Comparison of ENCODE assay signal across 1 cellular context in the genomic region with DNA sequence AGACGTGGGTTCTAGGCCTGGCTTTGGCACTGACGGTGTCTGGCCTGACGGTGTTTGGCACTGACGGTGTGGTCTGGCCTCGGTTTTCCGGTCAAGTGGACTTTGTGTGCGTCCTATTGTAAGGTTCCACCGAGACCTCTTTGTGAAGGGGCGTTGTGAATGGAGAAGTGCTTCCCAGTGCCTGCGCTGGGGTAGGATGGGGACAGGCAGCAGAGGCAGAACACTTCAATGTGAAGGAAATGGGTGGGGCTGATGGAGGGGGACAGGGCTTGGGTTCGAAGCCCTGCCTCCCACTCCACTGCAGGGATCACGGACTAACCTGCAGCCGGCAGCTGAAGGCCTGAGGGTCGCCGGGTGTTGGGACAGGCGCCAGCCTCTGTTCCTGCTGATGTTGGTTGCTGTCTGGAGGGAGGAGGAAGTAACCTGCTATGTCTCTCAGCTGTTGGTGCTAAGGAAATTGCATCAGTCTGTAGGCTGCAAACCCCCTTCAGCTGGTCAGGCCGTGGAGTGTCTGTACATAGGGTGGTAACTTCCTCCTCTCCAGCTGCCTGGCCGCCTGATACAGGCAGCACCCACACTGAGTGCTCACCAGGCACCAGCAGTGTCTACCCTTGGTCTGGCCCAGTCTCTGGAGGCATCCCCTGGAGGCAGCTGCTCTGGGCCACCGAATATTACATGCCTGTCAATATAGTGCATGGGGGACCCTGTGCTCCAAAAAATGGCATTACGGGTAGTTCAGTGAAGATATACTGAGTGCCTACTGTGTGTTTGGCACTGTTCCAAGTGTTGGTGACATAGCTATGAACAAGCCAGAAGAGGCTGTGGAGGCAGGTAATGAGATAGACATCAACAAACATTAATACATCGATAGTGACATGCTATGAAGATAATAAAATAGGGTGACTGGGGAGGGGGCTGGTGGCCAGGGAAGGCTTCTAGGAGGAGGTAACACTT.
TF ChIP-seq lines count a peak whose summit lies in the region.

No MANE protein-coding gene starts in this region.

TF ChIP-seq in K562, 482 proteins besides CTCF, POLR2A, EP300 and RAD21 (continued from another document and continues in another):
- TF ChIP-seq, protein P1, sequence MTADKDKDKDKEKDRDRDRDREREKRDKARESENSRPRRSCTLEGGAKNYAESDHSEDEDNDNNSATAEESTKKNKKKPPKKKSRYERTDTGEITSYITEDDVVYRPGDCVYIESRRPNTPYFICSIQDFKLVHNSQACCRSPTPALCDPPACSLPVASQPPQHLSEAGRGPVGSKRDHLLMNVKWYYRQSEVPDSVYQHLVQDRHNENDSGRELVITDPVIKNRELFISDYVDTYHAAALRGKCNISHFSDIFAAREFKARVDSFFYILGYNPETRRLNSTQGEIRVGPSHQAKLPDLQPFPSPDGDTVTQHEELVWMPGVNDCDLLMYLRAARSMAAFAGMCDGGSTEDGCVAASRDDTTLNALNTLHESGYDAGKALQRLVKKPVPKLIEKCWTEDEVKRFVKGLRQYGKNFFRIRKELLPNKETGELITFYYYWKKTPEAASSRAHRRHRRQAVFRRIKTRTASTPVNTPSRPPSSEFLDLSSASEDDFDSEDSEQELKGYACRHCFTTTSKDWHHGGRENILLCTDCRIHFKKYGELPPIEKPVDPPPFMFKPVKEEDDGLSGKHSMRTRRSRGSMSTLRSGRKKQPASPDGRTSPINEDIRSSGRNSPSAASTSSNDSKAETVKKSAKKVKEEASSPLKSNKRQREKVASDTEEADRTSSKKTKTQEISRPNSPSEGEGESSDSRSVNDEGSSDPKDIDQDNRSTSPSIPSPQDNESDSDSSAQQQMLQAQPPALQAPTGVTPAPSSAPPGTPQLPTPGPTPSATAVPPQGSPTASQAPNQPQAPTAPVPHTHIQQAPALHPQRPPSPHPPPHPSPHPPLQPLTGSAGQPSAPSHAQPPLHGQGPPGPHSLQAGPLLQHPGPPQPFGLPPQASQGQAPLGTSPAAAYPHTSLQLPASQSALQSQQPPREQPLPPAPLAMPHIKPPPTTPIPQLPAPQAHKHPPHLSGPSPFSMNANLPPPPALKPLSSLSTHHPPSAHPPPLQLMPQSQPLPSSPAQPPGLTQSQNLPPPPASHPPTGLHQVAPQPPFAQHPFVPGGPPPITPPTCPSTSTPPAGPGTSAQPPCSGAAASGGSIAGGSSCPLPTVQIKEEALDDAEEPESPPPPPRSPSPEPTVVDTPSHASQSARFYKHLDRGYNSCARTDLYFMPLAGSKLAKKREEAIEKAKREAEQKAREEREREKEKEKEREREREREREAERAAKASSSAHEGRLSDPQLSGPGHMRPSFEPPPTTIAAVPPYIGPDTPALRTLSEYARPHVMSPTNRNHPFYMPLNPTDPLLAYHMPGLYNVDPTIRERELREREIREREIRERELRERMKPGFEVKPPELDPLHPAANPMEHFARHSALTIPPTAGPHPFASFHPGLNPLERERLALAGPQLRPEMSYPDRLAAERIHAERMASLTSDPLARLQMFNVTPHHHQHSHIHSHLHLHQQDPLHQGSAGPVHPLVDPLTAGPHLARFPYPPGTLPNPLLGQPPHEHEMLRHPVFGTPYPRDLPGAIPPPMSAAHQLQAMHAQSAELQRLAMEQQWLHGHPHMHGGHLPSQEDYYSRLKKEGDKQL (CRISPR knock-in tag; IDR thresholded peaks at IDR 0.05; ENCODE audit: borderline replicate concordance): no peak
- TF ChIP-seq MAFG (tag; conservative IDR thresholded peaks at IDR 0.05): no peak
- no peak for TF ChIP-seq NUFIP1 (IDR thresholded peaks at IDR 0.05; ENCODE audit: partially characterized antibody)
- TF ChIP-seq, protein P2, sequence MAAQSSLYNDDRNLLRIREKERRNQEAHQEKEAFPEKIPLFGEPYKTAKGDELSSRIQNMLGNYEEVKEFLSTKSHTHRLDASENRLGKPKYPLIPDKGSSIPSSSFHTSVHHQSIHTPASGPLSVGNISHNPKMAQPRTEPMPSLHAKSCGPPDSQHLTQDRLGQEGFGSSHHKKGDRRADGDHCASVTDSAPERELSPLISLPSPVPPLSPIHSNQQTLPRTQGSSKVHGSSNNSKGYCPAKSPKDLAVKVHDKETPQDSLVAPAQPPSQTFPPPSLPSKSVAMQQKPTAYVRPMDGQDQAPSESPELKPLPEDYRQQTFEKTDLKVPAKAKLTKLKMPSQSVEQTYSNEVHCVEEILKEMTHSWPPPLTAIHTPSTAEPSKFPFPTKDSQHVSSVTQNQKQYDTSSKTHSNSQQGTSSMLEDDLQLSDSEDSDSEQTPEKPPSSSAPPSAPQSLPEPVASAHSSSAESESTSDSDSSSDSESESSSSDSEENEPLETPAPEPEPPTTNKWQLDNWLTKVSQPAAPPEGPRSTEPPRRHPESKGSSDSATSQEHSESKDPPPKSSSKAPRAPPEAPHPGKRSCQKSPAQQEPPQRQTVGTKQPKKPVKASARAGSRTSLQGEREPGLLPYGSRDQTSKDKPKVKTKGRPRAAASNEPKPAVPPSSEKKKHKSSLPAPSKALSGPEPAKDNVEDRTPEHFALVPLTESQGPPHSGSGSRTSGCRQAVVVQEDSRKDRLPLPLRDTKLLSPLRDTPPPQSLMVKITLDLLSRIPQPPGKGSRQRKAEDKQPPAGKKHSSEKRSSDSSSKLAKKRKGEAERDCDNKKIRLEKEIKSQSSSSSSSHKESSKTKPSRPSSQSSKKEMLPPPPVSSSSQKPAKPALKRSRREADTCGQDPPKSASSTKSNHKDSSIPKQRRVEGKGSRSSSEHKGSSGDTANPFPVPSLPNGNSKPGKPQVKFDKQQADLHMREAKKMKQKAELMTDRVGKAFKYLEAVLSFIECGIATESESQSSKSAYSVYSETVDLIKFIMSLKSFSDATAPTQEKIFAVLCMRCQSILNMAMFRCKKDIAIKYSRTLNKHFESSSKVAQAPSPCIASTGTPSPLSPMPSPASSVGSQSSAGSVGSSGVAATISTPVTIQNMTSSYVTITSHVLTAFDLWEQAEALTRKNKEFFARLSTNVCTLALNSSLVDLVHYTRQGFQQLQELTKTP (IDR thresholded peaks at IDR 0.05; ENCODE audit: low read depth in 1 of 2, partially characterized antibody in 2 of 2): no peak
- TF ChIP-seq SRF (CRISPR knock-in tag; IDR thresholded peaks at IDR 0.05): peak in 1 of 2 experiments; percentile 20; a peak in 1 of 4 replicates
- TF ChIP-seq ZFPM2 (CRISPR knock-in tag; IDR thresholded peaks at IDR 0.05): no peak
- no peak for TF ChIP-seq ARID2 (IDR thresholded peaks at IDR 0.05)
- TF ChIP-seq FIP1L1 (IDR thresholded peaks at IDR 0.05; ENCODE audit: low read depth, low read length, poor library complexity, severe bottlenecking): no peak
- TF ChIP-seq CEBPB (tag; IDR thresholded peaks at IDR 0.05): peak; percentile 73
- peak; percentile 79; the same call in 1 of the 2 replicates for TF ChIP-seq CTBP1 (IDR thresholded peaks at IDR 0.05; ENCODE audit: borderline replicate concordance)
- no peak for TF ChIP-seq SLC30A9 (CRISPR knock-in tag; IDR thresholded peaks at IDR 0.05)
- TF ChIP-seq MCM5 (IDR thresholded peaks at IDR 0.05; ENCODE audit: low read depth): no peak
- TF ChIP-seq, protein P3, sequence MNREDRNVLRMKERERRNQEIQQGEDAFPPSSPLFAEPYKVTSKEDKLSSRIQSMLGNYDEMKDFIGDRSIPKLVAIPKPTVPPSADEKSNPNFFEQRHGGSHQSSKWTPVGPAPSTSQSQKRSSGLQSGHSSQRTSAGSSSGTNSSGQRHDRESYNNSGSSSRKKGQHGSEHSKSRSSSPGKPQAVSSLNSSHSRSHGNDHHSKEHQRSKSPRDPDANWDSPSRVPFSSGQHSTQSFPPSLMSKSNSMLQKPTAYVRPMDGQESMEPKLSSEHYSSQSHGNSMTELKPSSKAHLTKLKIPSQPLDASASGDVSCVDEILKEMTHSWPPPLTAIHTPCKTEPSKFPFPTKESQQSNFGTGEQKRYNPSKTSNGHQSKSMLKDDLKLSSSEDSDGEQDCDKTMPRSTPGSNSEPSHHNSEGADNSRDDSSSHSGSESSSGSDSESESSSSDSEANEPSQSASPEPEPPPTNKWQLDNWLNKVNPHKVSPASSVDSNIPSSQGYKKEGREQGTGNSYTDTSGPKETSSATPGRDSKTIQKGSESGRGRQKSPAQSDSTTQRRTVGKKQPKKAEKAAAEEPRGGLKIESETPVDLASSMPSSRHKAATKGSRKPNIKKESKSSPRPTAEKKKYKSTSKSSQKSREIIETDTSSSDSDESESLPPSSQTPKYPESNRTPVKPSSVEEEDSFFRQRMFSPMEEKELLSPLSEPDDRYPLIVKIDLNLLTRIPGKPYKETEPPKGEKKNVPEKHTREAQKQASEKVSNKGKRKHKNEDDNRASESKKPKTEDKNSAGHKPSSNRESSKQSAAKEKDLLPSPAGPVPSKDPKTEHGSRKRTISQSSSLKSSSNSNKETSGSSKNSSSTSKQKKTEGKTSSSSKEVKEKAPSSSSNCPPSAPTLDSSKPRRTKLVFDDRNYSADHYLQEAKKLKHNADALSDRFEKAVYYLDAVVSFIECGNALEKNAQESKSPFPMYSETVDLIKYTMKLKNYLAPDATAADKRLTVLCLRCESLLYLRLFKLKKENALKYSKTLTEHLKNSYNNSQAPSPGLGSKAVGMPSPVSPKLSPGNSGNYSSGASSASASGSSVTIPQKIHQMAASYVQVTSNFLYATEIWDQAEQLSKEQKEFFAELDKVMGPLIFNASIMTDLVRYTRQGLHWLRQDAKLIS (CRISPR knock-in tag; IDR thresholded peaks at IDR 0.05): no peak
- TF ChIP-seq RAD51 (IDR thresholded peaks at IDR 0.05; ENCODE audit: borderline replicate concordance, low read depth): no peak
- TF ChIP-seq TAL1 (IDR thresholded peaks at IDR 0.05): no peak
- no peak for TF ChIP-seq DIDO1 (tag; IDR thresholded peaks at IDR 0.05; ENCODE audit: low read depth)
- TF ChIP-seq, protein P4, sequence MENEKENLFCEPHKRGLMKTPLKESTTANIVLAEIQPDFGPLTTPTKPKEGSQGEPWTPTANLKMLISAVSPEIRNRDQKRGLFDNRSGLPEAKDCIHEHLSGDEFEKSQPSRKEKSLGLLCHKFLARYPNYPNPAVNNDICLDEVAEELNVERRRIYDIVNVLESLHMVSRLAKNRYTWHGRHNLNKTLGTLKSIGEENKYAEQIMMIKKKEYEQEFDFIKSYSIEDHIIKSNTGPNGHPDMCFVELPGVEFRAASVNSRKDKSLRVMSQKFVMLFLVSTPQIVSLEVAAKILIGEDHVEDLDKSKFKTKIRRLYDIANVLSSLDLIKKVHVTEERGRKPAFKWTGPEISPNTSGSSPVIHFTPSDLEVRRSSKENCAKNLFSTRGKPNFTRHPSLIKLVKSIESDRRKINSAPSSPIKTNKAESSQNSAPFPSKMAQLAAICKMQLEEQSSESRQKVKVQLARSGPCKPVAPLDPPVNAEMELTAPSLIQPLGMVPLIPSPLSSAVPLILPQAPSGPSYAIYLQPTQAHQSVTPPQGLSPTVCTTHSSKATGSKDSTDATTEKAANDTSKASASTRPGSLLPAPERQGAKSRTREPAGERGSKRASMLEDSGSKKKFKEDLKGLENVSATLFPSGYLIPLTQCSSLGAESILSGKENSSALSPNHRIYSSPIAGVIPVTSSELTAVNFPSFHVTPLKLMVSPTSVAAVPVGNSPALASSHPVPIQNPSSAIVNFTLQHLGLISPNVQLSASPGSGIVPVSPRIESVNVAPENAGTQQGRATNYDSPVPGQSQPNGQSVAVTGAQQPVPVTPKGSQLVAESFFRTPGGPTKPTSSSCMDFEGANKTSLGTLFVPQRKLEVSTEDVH (IDR thresholded peaks at IDR 0.05; ENCODE audit: low read depth, partially characterized antibody): no peak
- TF ChIP-seq TBL1XR1 (IDR thresholded peaks at IDR 0.05; ENCODE audit: low read length in 2 of 2): no peak; a peak in 1 of 4 replicates
- no peak for TF ChIP-seq ZNF444 (CRISPR knock-in tag; IDR thresholded peaks at IDR 0.05)
- TF ChIP-seq NELFE (IDR thresholded peaks at IDR 0.05; ENCODE audit: insufficient read depth, insufficient read length): no peak
- TF ChIP-seq ETV6 (IDR thresholded peaks at IDR 0.05; ENCODE audit: borderline replicate concordance in 1 of 2, low read depth in 2 of 2, low read length in 1 of 2): peak in 1 of 2 experiments; percentile 46; a peak in 1 of 4 replicates
- TF ChIP-seq ETV6 (CRISPR knock-in tag; IDR thresholded peaks at IDR 0.05; ENCODE audit: borderline replicate concordance): no peak
- TF ChIP-seq ARNT (IDR thresholded peaks at IDR 0.05): no peak
- TF ChIP-seq, protein P5, sequence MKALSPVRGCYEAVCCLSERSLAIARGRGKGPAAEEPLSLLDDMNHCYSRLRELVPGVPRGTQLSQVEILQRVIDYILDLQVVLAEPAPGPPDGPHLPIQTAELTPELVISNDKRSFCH (CRISPR knock-in tag; IDR thresholded peaks at IDR 0.05): no peak
- TF ChIP-seq, protein P5 (tag; IDR thresholded peaks at IDR 0.05): no peak
- TF ChIP-seq ZNF232 (CRISPR knock-in tag; IDR thresholded peaks at IDR 0.05): no peak
- TF ChIP-seq MED1 (CRISPR knock-in tag; IDR thresholded peaks at IDR 0.05; ENCODE audit: borderline replicate concordance): no peak
- TF ChIP-seq COPS2 (conservative IDR thresholded peaks at IDR 0.05): no peak
- TF ChIP-seq PHB2 (IDR thresholded peaks at IDR 0.05; ENCODE audit: low read depth): no peak
- TF ChIP-seq, protein P6, sequence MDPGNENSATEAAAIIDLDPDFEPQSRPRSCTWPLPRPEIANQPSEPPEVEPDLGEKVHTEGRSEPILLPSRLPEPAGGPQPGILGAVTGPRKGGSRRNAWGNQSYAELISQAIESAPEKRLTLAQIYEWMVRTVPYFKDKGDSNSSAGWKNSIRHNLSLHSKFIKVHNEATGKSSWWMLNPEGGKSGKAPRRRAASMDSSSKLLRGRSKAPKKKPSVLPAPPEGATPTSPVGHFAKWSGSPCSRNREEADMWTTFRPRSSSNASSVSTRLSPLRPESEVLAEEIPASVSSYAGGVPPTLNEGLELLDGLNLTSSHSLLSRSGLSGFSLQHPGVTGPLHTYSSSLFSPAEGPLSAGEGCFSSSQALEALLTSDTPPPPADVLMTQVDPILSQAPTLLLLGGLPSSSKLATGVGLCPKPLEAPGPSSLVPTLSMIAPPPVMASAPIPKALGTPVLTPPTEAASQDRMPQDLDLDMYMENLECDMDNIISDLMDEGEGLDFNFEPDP (CRISPR knock-in tag; IDR thresholded peaks at IDR 0.05): no peak
- 0 out of 2 replicates have a peak, but pooled peaks have one; percentile 25 for TF ChIP-seq GTF2E2 (tag; IDR thresholded peaks at IDR 0.05)
- TF ChIP-seq CSDE1 (IDR thresholded peaks at IDR 0.05): no peak
- TF ChIP-seq MEF2D (tag; conservative IDR thresholded peaks at IDR 0.05; ENCODE audit: low read depth): no peak
- TF ChIP-seq, protein P7, sequence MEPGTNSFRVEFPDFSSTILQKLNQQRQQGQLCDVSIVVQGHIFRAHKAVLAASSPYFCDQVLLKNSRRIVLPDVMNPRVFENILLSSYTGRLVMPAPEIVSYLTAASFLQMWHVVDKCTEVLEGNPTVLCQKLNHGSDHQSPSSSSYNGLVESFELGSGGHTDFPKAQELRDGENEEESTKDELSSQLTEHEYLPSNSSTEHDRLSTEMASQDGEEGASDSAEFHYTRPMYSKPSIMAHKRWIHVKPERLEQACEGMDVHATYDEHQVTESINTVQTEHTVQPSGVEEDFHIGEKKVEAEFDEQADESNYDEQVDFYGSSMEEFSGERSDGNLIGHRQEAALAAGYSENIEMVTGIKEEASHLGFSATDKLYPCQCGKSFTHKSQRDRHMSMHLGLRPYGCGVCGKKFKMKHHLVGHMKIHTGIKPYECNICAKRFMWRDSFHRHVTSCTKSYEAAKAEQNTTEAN (CRISPR knock-in tag; IDR thresholded peaks at IDR 0.05): no peak
- TF ChIP-seq HNRNPH1 (optimal IDR thresholded peaks at IDR 0.05; ENCODE audit: low read depth, low read length): no peak
